27 cellular contexts compared by ENCODE assay signal in genomic region chr5:35971186-35971877, GRCh38. TPM values are rescaled to one million over a fixed set of nuclear protein-coding genes. Genes with fewer than 3 reads are reported as not detected.
"Had no signal": no experiment of that assay in that cellular context is flagged by ENCODE, and none has a peak within 500 bp of the region (broad histone marks: within the 10 kb centered on the region; RNA-seq: fewer than 3 reads in every experiment).

No MANE protein-coding gene starts in this region.

- H3K4me1 Mint-ChIP-seq: activated CD4-positive, alpha-beta T cell treated with anti-CD3 and anti-CD28 coated beads, Interleukin-2, amount 10 ng/mL, durations not matched to agents 24 days and 14 days; activated naive CD8-positive, alpha-beta T cell treated with anti-CD3 and anti-CD28 coated beads, Interleukin-2, amount 50 U/mL, for 24 hours; naive B cell; neural crest cell; T-cell had no signal

- H3K4me3 Mint-ChIP-seq: activated CD4-positive, alpha-beta T cell treated with anti-CD3 and anti-CD28 coated beads, Interleukin-2, amount 10 ng/mL, durations not matched to agents 24 days and 14 days; activated CD8-positive, alpha-beta T cell treated with anti-CD3 and anti-CD28 coated beads for 36 hours; activated naive CD4-positive, alpha-beta T cell treated with anti-CD3 and anti-CD28 coated beads for 36 hours; activated naive CD8-positive, alpha-beta T cell treated with anti-CD3 and anti-CD28 coated beads, Interleukin-2, amount 50 U/mL, for 24 hours; naive B cell; neural crest cell; T-cell had no signal

- H3K9me3 Mint-ChIP-seq: activated CD4-positive, alpha-beta T cell treated with anti-CD3 and anti-CD28 coated beads, Interleukin-2, amount 10 ng/mL, durations not matched to agents 24 days and 14 days had no signal

- H3K9me3 ChIP-seq: ascending aorta, left ventricle myocardium inferior, tibial artery, uterus had no signal

- H3K27me3 Mint-ChIP-seq: naive B cell, progenitor cell of endocrine pancreas had no signal

- DNase-seq: activated CD4-positive, alpha-beta T cell treated with anti-CD3 and anti-CD28 coated beads, Interleukin-2, amount 10 ng/mL, durations not matched to agents 24 days and 14 days; activated CD4-positive, CD25-positive, alpha-beta regulatory T cell; activated CD8-positive, alpha-beta T cell treated with anti-CD3 and anti-CD28 coated beads for 36 hours; activated naive CD4-positive, alpha-beta T cell treated with anti-CD3 and anti-CD28 coated beads for 36 hours; activated naive CD8-positive, alpha-beta T cell treated with anti-CD3 and anti-CD28 coated beads, Interleukin-2, amount 50 U/mL, for 24 hours; activated T-cell treated with anti-CD3 and anti-CD28 coated beads, Interleukin-2, amount 50 U/mL, for 1 hour; dermis blood vessel endothelial cell; effector memory CD4-positive, alpha-beta T cell; foreskin melanocyte; head of caudate nucleus; left ventricle myocardium inferior; naive B cell; right cardiac atrium; stimulated activated naive CD8-positive, alpha-beta T cell treated with anti-CD3 and anti-CD28 coated beads, Interleukin-15, Interleukin-2, amounts not matched to agents 100 U/mL and 50 U/mL, for 24 hours; substantia nigra; T-cell; T-helper 9 cell; tibial artery; uterus had no signal

- H3K27ac Mint-ChIP-seq: activated CD4-positive, alpha-beta T cell treated with anti-CD3 and anti-CD28 coated beads, Interleukin-2, amount 10 ng/mL, durations not matched to agents 24 days and 14 days; activated CD8-positive, alpha-beta T cell treated with anti-CD3 and anti-CD28 coated beads for 36 hours; activated naive CD4-positive, alpha-beta T cell treated with anti-CD3 and anti-CD28 coated beads for 36 hours; activated naive CD8-positive, alpha-beta T cell treated with anti-CD3 and anti-CD28 coated beads, Interleukin-2, amount 50 U/mL, for 24 hours; naive B cell; progenitor cell of endocrine pancreas; T-cell had no signal

- H3K36me3 ChIP-seq: ascending aorta, left ventricle myocardium inferior, tibial artery, uterus had no signal

- H3K36me3 Mint-ChIP-seq: naive B cell, T-cell had no signal

- H3K4me3 ChIP-seq: ascending aorta, left ventricle myocardium inferior, skin epidermis, tibial artery, uterus had no signal

- ATAC-seq: activated CD8-positive, alpha-beta T cell treated with anti-CD3 and anti-CD28 coated beads for 36 hours; activated naive CD8-positive, alpha-beta T cell treated with anti-CD3 and anti-CD28 coated beads, Interleukin-2, amount 50 U/mL, for 24 hours; right cardiac atrium; stimulated activated naive CD8-positive, alpha-beta T cell treated with anti-CD3 and anti-CD28 coated beads, Interleukin-15, Interleukin-2, amounts not matched to agents 100 U/mL and 50 U/mL, for 24 hours; T-cell had no signal

- H3K4me1 ChIP-seq: ascending aorta, left ventricle myocardium inferior, tibial artery, uterus had no signal

- H3K27ac ChIP-seq: ascending aorta, left ventricle myocardium inferior, skin epidermis, tibial artery, uterus had no signal

RNA-seq across cellular contexts. Expression of gene UGT3A1, which starts 19.9 kb away (rescaled TPM):
- total RNA-seq: activated CD4-positive, alpha-beta T cell treated with anti-CD3 and anti-CD28 coated beads, Interleukin-2, amount 10 ng/mL, durations not matched to agents 24 days and 14 days; activated CD8-positive, alpha-beta T cell treated with anti-CD3 and anti-CD28 coated beads for 36 hours; activated naive CD4-positive, alpha-beta T cell treated with anti-CD3 and anti-CD28 coated beads for 36 hours; ascending aorta; dermis blood vessel endothelial cell; endothelial cell of umbilical vein; left ventricle myocardium inferior; neural crest cell; omental fat pad; right cardiac atrium; T-cell; uterus had no signal
- polyA plus RNA-seq: endothelial cell of umbilical vein, right cardiac atrium had no signal

RNA-seq across cellular contexts. Expression of gene CAPSL, which starts 32.9 kb away (rescaled TPM):
- total RNA-seq: activated CD4-positive, alpha-beta T cell treated with anti-CD3 and anti-CD28 coated beads, Interleukin-2, amount 10 ng/mL, durations not matched to agents 24 days and 14 days; ascending aorta; dermis blood vessel endothelial cell; endothelial cell of umbilical vein; kidney epithelial cell; left ventricle myocardium inferior; mononuclear cell; neural crest cell; omental fat pad; right cardiac atrium; T-cell had no signal
- polyA plus RNA-seq: endothelial cell of umbilical vein, right cardiac atrium had no signal
